In the genomic region with DNA sequence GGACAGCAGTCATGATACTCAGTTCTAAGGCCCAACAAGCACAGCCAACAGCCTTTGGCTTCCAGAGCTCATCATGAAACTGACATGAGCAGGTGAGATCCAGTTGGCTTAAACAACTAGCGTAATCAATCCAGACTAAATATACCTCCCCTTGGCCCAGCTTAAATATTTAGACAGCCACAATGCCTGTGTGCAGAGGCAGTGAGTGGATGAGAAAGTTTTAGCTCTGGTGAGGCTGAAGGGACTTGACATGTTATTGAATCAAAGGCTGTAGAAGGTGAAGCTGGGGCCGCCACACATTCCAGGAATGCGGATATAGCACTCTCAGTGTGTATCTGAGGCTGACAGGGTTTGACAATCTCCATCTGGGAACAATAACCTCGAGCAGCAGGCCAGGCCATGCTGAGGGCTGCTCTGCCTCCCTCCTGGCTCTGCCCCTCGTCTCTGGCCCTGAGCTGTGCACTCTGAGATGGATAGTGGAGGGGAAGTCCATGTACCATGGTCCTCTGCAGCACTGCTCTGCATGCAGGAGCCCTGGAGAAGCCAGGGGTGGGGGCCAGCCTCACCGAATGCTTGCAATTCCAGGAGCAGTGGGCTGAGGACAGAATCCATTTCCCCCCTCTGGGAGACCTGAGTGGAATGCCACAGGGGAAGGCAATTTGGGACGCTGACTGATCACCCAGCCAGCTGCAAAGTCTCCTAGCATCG, we compare ENCODE assay signal across 12 cellular contexts. TPM values are rescaled to one million over a fixed set of nuclear protein-coding genes. Genes with fewer than 3 reads are reported as not detected.
A peak's percentile ranks its signal among the peaks of the same experiment; 100 is the strongest.
DNase-seq lines count a peak whose midpoint lies in the region; ATAC-seq and TF ChIP-seq lines count a peak whose summit lies in the region.
"Had no signal": no experiment of that assay in that cellular context is flagged by ENCODE, and none has a peak within 500 bp of the region (broad histone marks: within the 10 kb centered on the region; RNA-seq: fewer than 3 reads in every experiment).

No MANE protein-coding gene starts in this region.

- H3K27me3 Mint-ChIP-seq in activated T-cell treated with anti-CD3 and anti-CD28 coated beads, Interleukin-2, amount 50 U/mL, for 24 hours = no peaks in the 10 kb centered on the region
- H3K27me3 Mint-ChIP-seq in glutamatergic neuron (ENCODE audit: unreplicated experiment) = peaks cover 7% of the 10 kb centered on the region

- peaks cover 5% of the 10 kb centered on the region for H3K9me3 Mint-ChIP-seq in activated T-cell treated with anti-CD3 and anti-CD28 coated beads, Interleukin-2, amount 50 U/mL, for 24 hours
- no peaks in the 10 kb centered on the region for H3K9me3 Mint-ChIP-seq in glutamatergic neuron (ENCODE audit: unreplicated experiment)

- H3K36me3 Mint-ChIP-seq in activated T-cell treated with anti-CD3 and anti-CD28 coated beads, Interleukin-2, amount 50 U/mL, for 24 hours (ENCODE audit: low read depth) = no peaks in the 10 kb centered on the region
- H3K36me3 Mint-ChIP-seq in glutamatergic neuron (ENCODE audit: unreplicated experiment) = peaks cover 10% of the 10 kb centered on the region

- intact Hi-C loops in upper lobe of right lung (cut with DNase I) = no loop called here

- 54 to 69% methylated on average over 8 of the region's 8 CpGs for WGBS in lung, 2 donors

- no peaks in the 10 kb centered on the region for H3K9me3 ChIP-seq in lung (ENCODE audit: control insufficient read depth in 2 of 2, insufficient read depth in 1 of 2, low read length in 1 of 2)
- H3K9me3 ChIP-seq in upper lobe of right lung = no peaks in the 10 kb centered on the region
- H3K9me3 ChIP-seq: SJSA1 had no signal

- H3K4me3 ChIP-seq in epithelial cell of proximal tubule (ENCODE audit: low read depth, low read length) = no peak overlapping the region
- H3K4me3 ChIP-seq in lung = no peak overlapping the region
- H3K4me3 ChIP-seq in upper lobe of right lung = no peak overlapping the region
- H3K4me3 ChIP-seq: dorsolateral prefrontal cortex, SJSA1 had no signal

- no peak overlapping the region for H3K4me3 Mint-ChIP-seq in activated T-cell treated with anti-CD3 and anti-CD28 coated beads, Interleukin-2, amount 50 U/mL, for 24 hours
- H3K4me3 Mint-ChIP-seq in glutamatergic neuron (ENCODE audit: unreplicated experiment) = no peak overlapping the region

- peak; percentile 43 for ATAC-seq in lung (ENCODE audit: insufficient read depth, low FRiP score)
- ATAC-seq in upper lobe of right lung = peak; percentile 85
- ATAC-seq in HG03196 (IDR thresholded peaks at IDR 0.05; ENCODE audit: unreplicated experiment) = no peak

- DNase-seq in activated T-cell treated with anti-CD3 and anti-CD28 coated beads, Interleukin-2, amount 50 U/mL, for 24 hours = no peak
- DNase-seq in activated T-cell treated with anti-CD3 and anti-CD28 coated beads, Interleukin-2, amount 50 U/mL, for 1 hour = no peak
- peak; percentile 75 for DNase-seq in epithelial cell of proximal tubule (ENCODE audit: low read depth)
- no peak for DNase-seq in lung (ENCODE audit: low spot score)
- no peak for DNase-seq in upper lobe of right lung
- no peak for DNase-seq in SW 1271 (lab: John Stamatoyannopoulos, UW)
- no peak for DNase-seq in glutamatergic neuron
- DNase-seq: NCI-H187; stimulated activated CD4-positive, alpha-beta T cell treated with anti-CD3 and anti-CD28 coated beads, Interleukin-2, amount 100 ng/mL, for 48 hours had no signal

- TF ChIP-seq CTCF in epithelial cell of proximal tubule (conservative IDR thresholded peaks at IDR 0.05; ENCODE audit: low read depth, low read length) = no peak
- TF ChIP-seq CTCF in lung (IDR thresholded peaks at IDR 0.05; ENCODE audit: control extremely low read depth, extremely low read depth) = no peak
- no peak for TF ChIP-seq CTCF in upper lobe of right lung (IDR thresholded peaks at IDR 0.05)
- TF ChIP-seq CTCF in glutamatergic neuron (IDR thresholded peaks at IDR 0.05; ENCODE audit: partially characterized antibody, unreplicated experiment) = no peak

- no peaks in the 10 kb centered on the region for H3K27me3 ChIP-seq in lung (ENCODE audit: control insufficient read depth, insufficient read depth)
- no peaks in the 10 kb centered on the region for H3K27me3 ChIP-seq in upper lobe of right lung
- H3K27me3 ChIP-seq: dorsolateral prefrontal cortex, SJSA1 had no signal

- peaks cover 40% of the 10 kb centered on the region for H3K4me1 Mint-ChIP-seq in activated T-cell treated with anti-CD3 and anti-CD28 coated beads, Interleukin-2, amount 50 U/mL, for 24 hours (ENCODE audit: low read depth)
- no peaks in the 10 kb centered on the region for H3K4me1 Mint-ChIP-seq in glutamatergic neuron (ENCODE audit: low read depth, unreplicated experiment)

- H3K36me3 ChIP-seq in lung (ENCODE audit: control insufficient read depth in 2 of 2, insufficient read depth in 2 of 2, low read length in 2 of 2) (no peaks in the 10 kb centered on the region), upper lobe of right lung (no peaks in the 10 kb centered on the region)
- H3K36me3 ChIP-seq: SJSA1 had no signal

- peak overlapping the region in 1 of 2 donors; percentile 43 for H3K27ac ChIP-seq in lung (ENCODE audit: low read depth in 1 of 2, low read length in 1 of 2)
- H3K27ac ChIP-seq in upper lobe of right lung = no peak overlapping the region
- H3K27ac ChIP-seq: SJSA1 had no signal

- H3K4me1 ChIP-seq in lung (ENCODE audit: control insufficient read depth in 2 of 2, insufficient read depth in 2 of 2, low read length in 2 of 2) = peaks cover 0 to 6% of the 10 kb centered on the region in 2 donors
- no peaks in the 10 kb centered on the region for H3K4me1 ChIP-seq in upper lobe of right lung

- peak overlapping the region; percentile 94 for H3K27ac Mint-ChIP-seq in activated T-cell treated with anti-CD3 and anti-CD28 coated beads, Interleukin-2, amount 50 U/mL, for 24 hours
- H3K27ac Mint-ChIP-seq in glutamatergic neuron (ENCODE audit: unreplicated experiment) = no peak overlapping the region

RNA-seq across cellular contexts. Expression of a gene that starts 37.4 kb away (rescaled TPM):
- total RNA-seq in epithelial cell of proximal tubule = 2.6 and 3.6 TPM in 2 replicates
- total RNA-seq in lung = 1 to 10 TPM; 1.0 to 5.7 TPM
- 1 to 10 TPM; 1.3 to 2.0 TPM for polyA plus RNA-seq in lung
- 2.2 TPM for total RNA-seq in upper lobe of right lung
- 24.8 TPM for total RNA-seq in glutamatergic neuron (ENCODE audit: unreplicated experiment)
